Comparison of ENCODE assay signal across 8 cellular contexts in the genomic region with DNA sequence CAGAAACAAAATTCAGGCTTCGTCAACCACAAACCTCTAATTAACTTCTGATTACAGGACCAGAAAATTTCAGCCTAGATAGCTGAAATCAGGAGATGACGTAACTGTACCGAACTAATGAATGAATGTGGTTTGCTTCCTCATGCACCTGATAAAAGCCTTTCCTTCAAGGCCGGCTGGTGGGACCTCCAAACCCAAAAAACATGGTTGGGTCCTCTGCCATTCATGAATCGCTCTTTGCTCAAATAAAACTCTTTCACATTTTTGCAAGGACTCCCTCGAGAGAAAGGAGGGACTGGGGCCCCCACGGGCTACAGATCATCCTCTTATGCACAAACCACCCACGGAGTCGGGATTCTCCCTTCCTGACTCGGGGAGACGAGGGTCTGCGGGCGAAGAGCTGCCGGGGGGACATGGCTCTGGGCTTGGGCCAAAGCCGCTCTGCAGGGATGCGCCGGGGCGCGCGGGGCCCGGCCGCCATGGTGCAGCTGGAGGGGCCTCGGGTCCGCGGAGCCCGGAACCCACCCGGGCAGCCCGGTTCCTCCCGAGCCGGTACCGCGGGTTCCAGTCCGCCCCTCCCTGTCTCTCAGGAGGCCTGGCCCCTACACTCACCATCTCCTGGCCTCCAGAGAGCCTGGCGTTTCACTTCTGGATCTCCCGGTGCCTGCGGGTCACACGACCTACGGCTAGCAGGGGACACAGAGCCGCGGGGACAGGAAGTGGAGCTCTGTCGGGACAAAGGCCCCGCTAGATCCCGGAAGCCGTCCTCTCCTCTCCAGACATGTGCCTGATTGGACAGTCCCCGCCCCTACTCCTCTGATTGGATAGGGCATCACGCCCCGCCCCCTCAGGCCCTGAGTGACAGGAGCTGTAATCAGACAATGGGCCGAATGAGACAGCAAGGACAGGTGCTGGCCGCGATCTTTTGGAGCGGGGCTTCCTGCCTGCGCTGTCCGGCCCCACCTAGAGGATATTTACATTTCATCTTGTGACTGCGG. TPM values are rescaled to one million over a fixed set of nuclear protein-coding genes. Genes with fewer than 3 reads are reported as not detected.
DNase-seq lines count a peak whose midpoint lies in the region; ATAC-seq, FAIRE-seq and TF ChIP-seq lines count a peak whose summit lies in the region.

TSS of gene ZNF195 (minus strand) at position 721 of the 998 bp plus-strand sequence. CDS start at position 615, 106 bp downstream.

- H2AFZ ChIP-seq in ACC112 (ENCODE audit: low read length, unreplicated experiment) = peak within 1 kb of the TSS; percentile 81

- intact Hi-C loops in breast epithelium (cut with DNase I; ENCODE audit: low total_unique reads) = no loop called here

- peaks cover 31% of the 10 kb centered on the region for H3K36me3 ChIP-seq in ACC112 (ENCODE audit: insufficient read depth, low read length)
- H3K36me3 ChIP-seq in breast epithelium = no peaks in the 10 kb centered on the region
- H3K36me3 ChIP-seq in iPS-20b (ENCODE audit: insufficient read depth, low read depth, low read length) = peaks cover 56% of the 10 kb centered on the region
- H3K36me3 ChIP-seq in small intestine (ENCODE audit: control insufficient read depth in 2 of 2, insufficient read depth in 2 of 2, low read length in 2 of 2) = peaks cover 0 to 3% of the 10 kb centered on the region in 2 donors

- FAIRE-seq in small intestine (lab: Jason Lieb, UNC) = no peak

- peak; percentile 98 for ATAC-seq in GM18870 (IDR thresholded peaks at IDR 0.05; ENCODE audit: unreplicated experiment)
- peak; percentile 100 for ATAC-seq in HG03135 (IDR thresholded peaks at IDR 0.05; ENCODE audit: unreplicated experiment)

- H3K27me3 ChIP-seq in ACC112 (ENCODE audit: insufficient read depth, low read length) (no peaks in the 10 kb centered on the region), breast epithelium (no peaks in the 10 kb centered on the region), iPS-20b (ENCODE audit: insufficient read depth, low read length) (no peaks in the 10 kb centered on the region), small intestine (ENCODE audit: control insufficient read depth in 2 of 2, insufficient read depth in 2 of 2, low read length in 2 of 2) (no peaks in the 10 kb centered on the region)

- 1% methylated on average over 51 to 54 of the region's 54 CpGs for WGBS in small intestine, 3 donors

- peak within 1 kb of the TSS; percentile 99 for H3K9ac ChIP-seq in iPS-20b (ENCODE audit: low read depth, low read length)

- H3K4me3 ChIP-seq in ACC112 (ENCODE audit: low read depth, low read length) (peak within 1 kb of the TSS; percentile 91), breast epithelium (peak within 1 kb of the TSS; percentile 64 to 87 (median 82)), iPS-20b (ENCODE audit: low read length) (peak within 1 kb of the TSS; percentile 81), small intestine (ENCODE audit: low read depth in 1 of 2, low read length in 2 of 2) (peak within 1 kb of the TSS; percentile 92 to 98)

- TF ChIP-seq CTCF in VCaP (conservative IDR thresholded peaks at IDR 0.05) (0 out of 2 replicates have a peak, but pooled peaks have one; percentile 14), breast epithelium (IDR thresholded peaks at IDR 0.05) (no peak)

- H3K27ac ChIP-seq in ACC112 (ENCODE audit: low read depth, low read length) (no peak within 1 kb of the TSS; the same call in 1 of the 2 replicates), VCaP (peak within 1 kb of the TSS; percentile 87), breast epithelium (peak within 1 kb of the TSS; percentile 67 to 84), iPS-20b (ENCODE audit: low read length) (peak within 1 kb of the TSS; percentile 92), small intestine (ENCODE audit: low read depth in 1 of 2, low read length in 1 of 2) (peak within 1 kb of the TSS; percentile 72 to 93)

- DNase-seq in NCI-H2196 treated with DMSO at 0.1 percent for 48 hours (lab: John Stamatoyannopoulos, UW; ENCODE audit: unreplicated experiment) = peak; percentile 96
- peak; percentile 97 to 99 for DNase-seq in breast epithelium (ENCODE audit: low spot score in 2 of 2)
- peak; percentile 99 for DNase-seq in small intestine

- no peak for TF ChIP-seq POLR2A in breast epithelium (IDR thresholded peaks at IDR 0.05)

- peaks cover 68% of the 10 kb centered on the region for H3K79me2 ChIP-seq in ACC112 (ENCODE audit: control insufficient read depth, insufficient read depth, low read length, unreplicated experiment)

- peaks cover 23% of the 10 kb centered on the region for H3K4me1 ChIP-seq in ACC112 (ENCODE audit: control insufficient read depth, insufficient read depth, low read length, unreplicated experiment)
- H3K4me1 ChIP-seq in breast epithelium = peaks cover 0 to 9% of the 10 kb centered on the region in 2 donors
- H3K4me1 ChIP-seq in iPS-20b (ENCODE audit: insufficient read depth, low read length) = peaks cover 36% of the 10 kb centered on the region
- H3K4me1 ChIP-seq in small intestine (ENCODE audit: control insufficient read depth in 2 of 2, insufficient read depth in 1 of 2, low read depth in 1 of 2, low read length in 1 of 2) = peaks cover 0 to 10% of the 10 kb centered on the region in 2 donors

- H3K9me3 ChIP-seq in breast epithelium = no peaks in the 10 kb centered on the region
- H3K9me3 ChIP-seq in iPS-20b (ENCODE audit: insufficient read depth, low read depth, low read length) = no peaks in the 10 kb centered on the region
- no peaks in the 10 kb centered on the region for H3K9me3 ChIP-seq in small intestine (ENCODE audit: control insufficient read depth, low read depth)

RNA-seq across cellular contexts. Expression of gene ZNF195, which starts in this region (rescaled TPM):
- 10 to 100 TPM; 16.5 to 41.9 (median 31.5) TPM for total RNA-seq in breast epithelium
- polyA plus RNA-seq in small intestine = 10 to 100 TPM; 16.2 to 23.0 (median 21.3) TPM
